Comparison of ENCODE assay signal across 1 cellular context in the genomic region with DNA sequence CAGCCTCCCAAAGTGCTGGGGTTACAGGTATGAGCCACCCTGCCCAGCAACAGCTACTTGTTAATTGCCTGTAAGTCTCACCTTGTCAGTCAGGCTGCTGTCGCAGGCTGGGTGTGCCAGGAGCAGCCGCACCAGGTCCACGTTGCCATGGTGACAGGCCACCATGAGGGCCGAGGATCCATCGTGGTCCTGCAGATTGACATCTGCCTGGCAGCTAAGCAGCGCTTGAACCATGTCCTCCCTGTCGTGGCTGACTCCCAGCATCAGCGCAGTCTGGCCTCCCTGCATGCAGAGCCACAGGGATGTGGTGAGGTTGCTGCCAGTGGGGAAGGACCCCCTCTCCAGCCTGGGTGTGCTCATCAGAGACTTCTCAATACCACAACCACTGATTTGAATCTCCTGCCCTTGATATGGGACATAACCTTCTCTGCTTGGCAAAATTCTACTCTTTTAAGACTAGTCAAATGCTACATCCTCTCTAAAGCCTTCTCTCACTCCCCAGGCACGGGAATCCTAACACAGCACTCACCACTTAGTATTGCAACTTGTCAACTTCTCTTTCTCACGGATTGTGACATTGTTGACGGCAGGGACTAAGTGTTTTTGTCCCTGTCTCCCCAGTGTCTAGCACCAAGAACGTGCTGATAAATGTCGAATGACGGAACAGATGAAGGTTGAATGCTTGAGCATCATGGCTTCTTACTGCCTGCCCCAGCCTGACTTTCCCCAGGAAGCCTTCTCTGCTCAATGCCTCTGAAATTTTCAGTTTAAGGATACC.
TF ChIP-seq lines count a peak whose summit lies in the region.

No MANE protein-coding gene starts in this region.

TF ChIP-seq in GM23338, 12 proteins besides CTCF, POLR2A, EP300 and RAD21 (continued from another document):
- TF ChIP-seq, protein P1, sequence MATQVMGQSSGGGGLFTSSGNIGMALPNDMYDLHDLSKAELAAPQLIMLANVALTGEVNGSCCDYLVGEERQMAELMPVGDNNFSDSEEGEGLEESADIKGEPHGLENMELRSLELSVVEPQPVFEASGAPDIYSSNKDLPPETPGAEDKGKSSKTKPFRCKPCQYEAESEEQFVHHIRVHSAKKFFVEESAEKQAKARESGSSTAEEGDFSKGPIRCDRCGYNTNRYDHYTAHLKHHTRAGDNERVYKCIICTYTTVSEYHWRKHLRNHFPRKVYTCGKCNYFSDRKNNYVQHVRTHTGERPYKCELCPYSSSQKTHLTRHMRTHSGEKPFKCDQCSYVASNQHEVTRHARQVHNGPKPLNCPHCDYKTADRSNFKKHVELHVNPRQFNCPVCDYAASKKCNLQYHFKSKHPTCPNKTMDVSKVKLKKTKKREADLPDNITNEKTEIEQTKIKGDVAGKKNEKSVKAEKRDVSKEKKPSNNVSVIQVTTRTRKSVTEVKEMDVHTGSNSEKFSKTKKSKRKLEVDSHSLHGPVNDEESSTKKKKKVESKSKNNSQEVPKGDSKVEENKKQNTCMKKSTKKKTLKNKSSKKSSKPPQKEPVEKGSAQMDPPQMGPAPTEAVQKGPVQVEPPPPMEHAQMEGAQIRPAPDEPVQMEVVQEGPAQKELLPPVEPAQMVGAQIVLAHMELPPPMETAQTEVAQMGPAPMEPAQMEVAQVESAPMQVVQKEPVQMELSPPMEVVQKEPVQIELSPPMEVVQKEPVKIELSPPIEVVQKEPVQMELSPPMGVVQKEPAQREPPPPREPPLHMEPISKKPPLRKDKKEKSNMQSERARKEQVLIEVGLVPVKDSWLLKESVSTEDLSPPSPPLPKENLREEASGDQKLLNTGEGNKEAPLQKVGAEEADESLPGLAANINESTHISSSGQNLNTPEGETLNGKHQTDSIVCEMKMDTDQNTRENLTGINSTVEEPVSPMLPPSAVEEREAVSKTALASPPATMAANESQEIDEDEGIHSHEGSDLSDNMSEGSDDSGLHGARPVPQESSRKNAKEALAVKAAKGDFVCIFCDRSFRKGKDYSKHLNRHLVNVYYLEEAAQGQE (IDR thresholded peaks at IDR 0.05; ENCODE audit: unreplicated experiment) = no peak
- TF ChIP-seq, protein P2, sequence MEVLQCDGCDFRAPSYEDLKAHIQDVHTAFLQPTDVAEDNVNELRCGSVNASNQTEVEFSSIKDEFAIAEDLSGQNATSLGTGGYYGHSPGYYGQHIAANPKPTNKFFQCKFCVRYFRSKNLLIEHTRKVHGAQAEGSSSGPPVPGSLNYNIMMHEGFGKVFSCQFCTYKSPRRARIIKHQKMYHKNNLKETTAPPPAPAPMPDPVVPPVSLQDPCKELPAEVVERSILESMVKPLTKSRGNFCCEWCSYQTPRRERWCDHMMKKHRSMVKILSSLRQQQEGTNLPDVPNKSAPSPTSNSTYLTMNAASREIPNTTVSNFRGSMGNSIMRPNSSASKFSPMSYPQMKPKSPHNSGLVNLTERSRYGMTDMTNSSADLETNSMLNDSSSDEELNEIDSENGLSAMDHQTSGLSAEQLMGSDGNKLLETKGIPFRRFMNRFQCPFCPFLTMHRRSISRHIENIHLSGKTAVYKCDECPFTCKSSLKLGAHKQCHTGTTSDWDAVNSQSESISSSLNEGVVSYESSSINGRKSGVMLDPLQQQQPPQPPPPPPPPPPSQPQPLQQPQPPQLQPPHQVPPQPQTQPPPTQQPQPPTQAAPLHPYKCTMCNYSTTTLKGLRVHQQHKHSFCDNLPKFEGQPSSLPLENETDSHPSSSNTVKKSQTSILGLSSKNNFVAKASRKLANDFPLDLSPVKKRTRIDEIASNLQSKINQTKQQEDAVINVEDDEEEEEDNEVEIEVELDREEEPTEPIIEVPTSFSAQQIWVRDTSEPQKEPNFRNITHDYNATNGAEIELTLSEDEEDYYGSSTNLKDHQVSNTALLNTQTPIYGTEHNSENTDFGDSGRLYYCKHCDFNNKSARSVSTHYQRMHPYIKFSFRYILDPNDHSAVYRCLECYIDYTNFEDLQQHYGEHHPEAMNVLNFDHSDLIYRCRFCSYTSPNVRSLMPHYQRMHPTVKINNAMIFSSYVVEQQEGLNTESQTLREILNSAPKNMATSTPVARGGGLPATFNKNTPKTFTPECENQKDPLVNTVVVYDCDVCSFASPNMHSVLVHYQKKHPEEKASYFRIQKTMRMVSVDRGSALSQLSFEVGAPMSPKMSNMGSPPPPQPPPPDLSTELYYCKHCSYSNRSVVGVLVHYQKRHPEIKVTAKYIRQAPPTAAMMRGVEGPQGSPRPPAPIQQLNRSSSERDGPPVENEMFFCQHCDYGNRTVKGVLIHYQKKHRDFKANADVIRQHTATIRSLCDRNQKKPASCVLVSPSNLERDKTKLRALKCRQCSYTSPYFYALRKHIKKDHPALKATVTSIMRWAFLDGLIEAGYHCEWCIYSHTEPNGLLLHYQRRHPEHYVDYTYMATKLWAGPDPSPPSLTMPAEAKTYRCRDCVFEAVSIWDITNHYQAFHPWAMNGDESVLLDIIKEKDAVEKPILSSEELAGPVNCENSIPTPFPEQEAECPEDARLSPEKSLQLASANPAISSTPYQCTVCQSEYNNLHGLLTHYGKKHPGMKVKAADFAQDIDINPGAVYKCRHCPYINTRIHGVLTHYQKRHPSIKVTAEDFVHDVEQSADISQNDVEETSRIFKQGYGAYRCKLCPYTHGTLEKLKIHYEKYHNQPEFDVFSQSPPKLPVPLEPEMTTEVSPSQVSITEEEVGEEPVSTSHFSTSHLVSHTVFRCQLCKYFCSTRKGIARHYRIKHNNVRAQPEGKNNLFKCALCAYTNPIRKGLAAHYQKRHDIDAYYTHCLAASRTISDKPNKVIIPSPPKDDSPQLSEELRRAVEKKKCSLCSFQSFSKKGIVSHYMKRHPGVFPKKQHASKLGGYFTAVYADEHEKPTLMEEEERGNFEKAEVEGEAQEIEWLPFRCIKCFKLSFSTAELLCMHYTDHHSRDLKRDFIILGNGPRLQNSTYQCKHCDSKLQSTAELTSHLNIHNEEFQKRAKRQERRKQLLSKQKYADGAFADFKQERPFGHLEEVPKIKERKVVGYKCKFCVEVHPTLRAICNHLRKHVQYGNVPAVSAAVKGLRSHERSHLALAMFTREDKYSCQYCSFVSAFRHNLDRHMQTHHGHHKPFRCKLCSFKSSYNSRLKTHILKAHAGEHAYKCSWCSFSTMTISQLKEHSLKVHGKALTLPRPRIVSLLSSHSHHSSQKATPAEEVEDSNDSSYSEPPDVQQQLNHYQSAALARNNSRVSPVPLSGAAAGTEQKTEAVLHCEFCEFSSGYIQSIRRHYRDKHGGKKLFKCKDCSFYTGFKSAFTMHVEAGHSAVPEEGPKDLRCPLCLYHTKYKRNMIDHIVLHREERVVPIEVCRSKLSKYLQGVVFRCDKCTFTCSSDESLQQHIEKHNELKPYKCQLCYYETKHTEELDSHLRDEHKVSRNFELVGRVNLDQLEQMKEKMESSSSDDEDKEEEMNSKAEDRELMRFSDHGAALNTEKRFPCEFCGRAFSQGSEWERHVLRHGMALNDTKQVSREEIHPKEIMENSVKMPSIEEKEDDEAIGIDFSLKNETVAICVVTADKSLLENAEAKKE (CRISPR knock-in tag; IDR thresholded peaks at IDR 0.05) = no peak
- TF ChIP-seq ZNF114 (CRISPR knock-in tag; IDR thresholded peaks at IDR 0.05) = no peak
- TF ChIP-seq CREB1 (CRISPR knock-in tag; IDR thresholded peaks at IDR 0.05; ENCODE audit: low read depth) = no peak
TF ChIP-seq in GM23338: peak in this region for 0.
